In genomic region chrX:34903316-34903715, GRCh38 we compare ENCODE assay signal across 19 cellular contexts. TPM values are rescaled to one million over a fixed set of nuclear protein-coding genes. Genes with fewer than 3 reads are reported as not detected.
"Had no signal": no experiment of that assay in that cellular context is flagged by ENCODE, and none has a peak within 500 bp of the region (broad histone marks: within the 10 kb centered on the region; RNA-seq: fewer than 3 reads in every experiment).

No MANE protein-coding gene starts in this region.

- H3K27ac ChIP-seq: sigmoid colon, thyroid gland had no signal

- DNase-seq: activated B cell treated with CpG ODN at 0.5 μM for 24 hours; activated CD4-positive, alpha-beta T cell treated with anti-CD3 and anti-CD28 coated beads, Interleukin-2, amount 10 ng/mL, durations not matched to agents 24 days and 14 days; activated CD8-positive, alpha-beta memory T cell treated with anti-CD3 and anti-CD28 coated beads, Interleukin-2, amount 50 U/mL, for 48 hours; activated gamma-delta T cell treated with Interleukin-2 at 50 U/mL for 16 hours; activated T-cell treated with anti-CD3 and anti-CD28 coated beads, Interleukin-2, amount 50 U/mL, for 72 hours; amygdala; cerebellar nuclear complex; erythroblast; nephron progenitor cell; sigmoid colon; thyroid gland had no signal

- H3K9me3 ChIP-seq: sigmoid colon, thyroid gland had no signal

- ATAC-seq: activated T-cell treated with anti-CD3 and anti-CD28 coated beads, Interleukin-2, amount 50 U/mL, for 72 hours; stimulated activated effector memory CD8-positive, alpha-beta T cell treated with anti-CD3 and anti-CD28 coated beads, Interleukin-12 subunit alpha, Interleukin-12 subunit beta, amount 100 ng/mL, for 72 hours had no signal

- H3K4me1 Mint-ChIP-seq: activated B cell treated with CpG ODN at 0.5 μM for 24 hours; activated CD4-positive, alpha-beta T cell treated with anti-CD3 and anti-CD28 coated beads, Interleukin-2, amount 10 ng/mL, durations not matched to agents 24 days and 14 days; mesothelial cell of epicardium; nephron progenitor cell; stimulated activated effector memory CD8-positive, alpha-beta T cell treated with anti-CD3 and anti-CD28 coated beads, Interleukin-12 subunit alpha, Interleukin-12 subunit beta, amount 100 ng/mL, for 72 hours had no signal

- H3K4me3 ChIP-seq: lung, sigmoid colon, thyroid gland had no signal

- H3K36me3 Mint-ChIP-seq: activated naive CD8-positive, alpha-beta T cell; stimulated activated effector memory CD8-positive, alpha-beta T cell treated with anti-CD3 and anti-CD28 coated beads, Interleukin-12 subunit alpha, Interleukin-12 subunit beta, amount 100 ng/mL, for 72 hours had no signal

- H3K4me1 ChIP-seq: sigmoid colon, thyroid gland had no signal

- H3K36me3 ChIP-seq: sigmoid colon, thyroid gland had no signal

- H3K4me3 Mint-ChIP-seq: activated B cell treated with CpG ODN at 0.5 μM for 24 hours; activated CD4-positive, alpha-beta T cell treated with anti-CD3 and anti-CD28 coated beads, Interleukin-2, amount 10 ng/mL, durations not matched to agents 24 days and 14 days; activated naive CD8-positive, alpha-beta T cell; activated T-cell treated with anti-CD3 and anti-CD28 coated beads, Interleukin-2, amount 50 U/mL, for 72 hours; dendritic cell treated with granulocyte-macrophage colony-stimulating factor and Interleukin-4, amounts not matched to agents 40 ng/mL and 50 ng/mL, for 4 days; mesothelial cell of epicardium; nephron progenitor cell; stimulated activated effector memory CD8-positive, alpha-beta T cell treated with anti-CD3 and anti-CD28 coated beads, Interleukin-12 subunit alpha, Interleukin-12 subunit beta, amount 100 ng/mL, for 72 hours; T-helper 1 cell treated with Interleukin-12 subunit alpha and Interleukin-12 subunit beta and Interleukin-4 antibody, amounts not matched to agents 30 μg/mL and 1 μg/mL, for 36 hours had no signal

- H3K27me3 Mint-ChIP-seq: activated B cell treated with CpG ODN at 0.5 μM for 24 hours; activated CD4-positive, alpha-beta T cell treated with anti-CD3 and anti-CD28 coated beads, Interleukin-2, amount 10 ng/mL, durations not matched to agents 24 days and 14 days; activated naive CD8-positive, alpha-beta T cell; dendritic cell treated with granulocyte-macrophage colony-stimulating factor and Interleukin-4, amounts not matched to agents 40 ng/mL and 50 ng/mL, for 4 days had no signal

- H3K27me3 ChIP-seq: sigmoid colon, thyroid gland had no signal

- H3K27ac Mint-ChIP-seq: activated B cell treated with CpG ODN at 0.5 μM for 24 hours; activated CD4-positive, alpha-beta T cell treated with anti-CD3 and anti-CD28 coated beads, Interleukin-2, amount 10 ng/mL, durations not matched to agents 24 days and 14 days; activated naive CD8-positive, alpha-beta T cell; activated T-cell treated with anti-CD3 and anti-CD28 coated beads, Interleukin-2, amount 50 U/mL, for 72 hours; dendritic cell treated with granulocyte-macrophage colony-stimulating factor and Interleukin-4, amounts not matched to agents 40 ng/mL and 50 ng/mL, for 4 days; mesothelial cell of epicardium; nephron progenitor cell; stimulated activated effector memory CD8-positive, alpha-beta T cell treated with anti-CD3 and anti-CD28 coated beads, Interleukin-12 subunit alpha, Interleukin-12 subunit beta, amount 100 ng/mL, for 72 hours; T-helper 1 cell treated with Interleukin-12 subunit alpha and Interleukin-12 subunit beta and Interleukin-4 antibody, amounts not matched to agents 30 μg/mL and 1 μg/mL, for 36 hours had no signal

- H3K9me3 Mint-ChIP-seq: activated B cell treated with CpG ODN at 0.5 μM for 24 hours; dendritic cell treated with granulocyte-macrophage colony-stimulating factor and Interleukin-4, amounts not matched to agents 40 ng/mL and 50 ng/mL, for 4 days; T-helper 1 cell treated with Interleukin-12 subunit alpha and Interleukin-12 subunit beta and Interleukin-4 antibody, amounts not matched to agents 30 μg/mL and 1 μg/mL, for 36 hours had no signal

RNA-seq across cellular contexts. Expression of gene FAM47B, which starts 39.3 kb away (rescaled TPM):
- total RNA-seq: activated B cell treated with CpG ODN at 0.5 μM for 24 hours; activated CD4-positive, alpha-beta T cell treated with anti-CD3 and anti-CD28 coated beads, Interleukin-2, amount 10 ng/mL, durations not matched to agents 24 days and 14 days; activated T-cell treated with anti-CD3 and anti-CD28 coated beads, Interleukin-2, amount 50 U/mL, for 72 hours; lung; mesothelial cell of epicardium; omental fat pad; sigmoid colon; thyroid gland; urinary bladder had no signal
- polyA plus RNA-seq: lung, sigmoid colon, urinary bladder had no signal
